Comparison of ENCODE assay signal across 13 cellular contexts in the genomic region with DNA sequence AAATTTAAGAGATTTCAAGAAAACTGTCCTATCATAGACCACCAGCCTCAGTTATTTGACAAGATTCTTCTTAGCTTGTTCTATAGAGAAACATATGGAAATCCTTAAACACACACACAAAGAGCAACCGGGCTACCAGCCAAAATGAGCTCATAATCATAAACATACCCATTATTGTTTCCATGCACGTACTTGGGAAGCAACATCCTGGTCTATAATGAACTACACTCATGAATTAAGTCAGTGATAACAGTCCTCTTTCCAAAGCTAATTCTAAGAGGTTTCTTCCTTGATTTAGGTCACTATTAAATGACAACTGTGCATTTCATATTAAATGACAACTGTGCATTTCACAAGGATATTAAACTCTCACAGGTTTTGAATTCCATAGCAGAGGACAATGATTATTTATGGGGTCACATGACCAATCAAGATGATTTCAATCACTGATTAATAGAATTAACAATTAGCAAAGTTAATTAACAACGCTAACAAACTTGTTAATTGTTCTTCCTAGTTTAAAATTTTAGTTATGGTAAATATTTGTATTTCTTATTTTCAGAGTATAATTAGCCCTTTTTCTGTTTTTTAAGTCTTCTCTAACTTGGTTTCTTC.
A peak's percentile ranks its signal among the peaks of the same experiment; 100 is the strongest.
DNase-seq lines count a peak whose midpoint lies in the region; ATAC-seq and TF ChIP-seq lines count a peak whose summit lies in the region.
"Had no signal": no experiment of that assay in that cellular context is flagged by ENCODE, and none has a peak within 500 bp of the region (broad histone marks: within the 10 kb centered on the region; RNA-seq: fewer than 3 reads in every experiment).

No MANE protein-coding gene starts in this region.

- H3K27ac ChIP-seq in GM23338 (ENCODE audit: low read depth) = no peak overlapping the region

- POLR2A ChIA-PET in AG04449 (lab: Yijun Ruan, JAX) = interaction anchor here (1.2 kb wide), 1 partner anchor 111 kb away, joined by 3 read pairs; a partner anchor contains a TSS

- no peaks in the 10 kb centered on the region for H3K9me3 Mint-ChIP-seq in GM23338
- H3K9me3 Mint-ChIP-seq: activated CD8-positive, alpha-beta T cell treated with anti-CD3 and anti-CD28 coated beads for 36 hours; naive B cell had no signal

- no peak overlapping the region for H2AFZ ChIP-seq in GM23338

- 0 out of 2 replicates have a peak, but pooled peaks cover 3% of the 10 kb centered on the region for H4K20me1 ChIP-seq in GM23338 (replicated peaks; ENCODE audit: insufficient read depth)

- no peaks in the 10 kb centered on the region for H3K79me2 ChIP-seq in GM23338 (replicated peaks; ENCODE audit: insufficient read depth)

- no peaks in the 10 kb centered on the region for H3K9me2 ChIP-seq in GM23338 (ENCODE audit: insufficient read depth)

- CTCF ChIA-PET in AG04449 (lab: Yijun Ruan, JAX) = interaction anchor here (0.7 to 1.2 kb wide), 3 partner anchors 11 to 68 kb away, joined by 3 read pairs; no protein-coding TSS in a partner anchor

- no peak overlapping the region for H3K4me2 ChIP-seq in GM23338

- H3K27ac Mint-ChIP-seq in GM23338 = no peak overlapping the region
- H3K27ac Mint-ChIP-seq: activated CD8-positive, alpha-beta T cell treated with anti-CD3 and anti-CD28 coated beads for 36 hours; naive B cell had no signal

- H3K4me1 Mint-ChIP-seq in GM23338 = peaks cover 21% of the 10 kb centered on the region
- H3K4me1 Mint-ChIP-seq: naive B cell had no signal

- ATAC-seq in GM23338 (no peak), HG02981 (IDR thresholded peaks at IDR 0.05; ENCODE audit: unreplicated experiment) (no peak)
- ATAC-seq: activated CD8-positive, alpha-beta T cell treated with anti-CD3 and anti-CD28 coated beads for 36 hours had no signal

- TF ChIP-seq CTCF in AG04449 (IDR thresholded peaks at IDR 0.05; ENCODE audit: insufficient read depth, low read length, missing control alignments) (no peak), LNCaP clone FGC (IDR thresholded peaks at IDR 0.05; ENCODE audit: control insufficient read depth, extremely low read depth, insufficient read depth) (no peak), fibroblast of villous mesenchyme (IDR thresholded peaks at IDR 0.05; ENCODE audit: insufficient read depth, low read depth, low read length) (no peak), GM23338 (conservative IDR thresholded peaks at IDR 0.05; ENCODE audit: low read depth in 2 of 2) (no peak)

- no peaks in the 10 kb centered on the region for H3F3A ChIP-seq in GM23338 (replicated peaks; ENCODE audit: low read depth)

- DNase-seq in AG04449 (ENCODE audit: low read depth, low spot score) (peak; percentile 70), LNCaP clone FGC (ENCODE audit: low read depth) (peak; percentile 86), SK-MEL-5 (ENCODE audit: low read depth, low spot score) (peak; percentile 61), fibroblast of villous mesenchyme (ENCODE audit: low read depth) (peak; percentile 91), GM23338 (ENCODE audit: low spot score) (no peak), A172 (ENCODE audit: low spot score) (no peak)
- no peak for DNase-seq in activated CD8-positive, alpha-beta memory T cell treated with anti-CD3 and anti-CD28 coated beads for 24 hours
- DNase-seq: activated CD8-positive, alpha-beta T cell treated with anti-CD3 and anti-CD28 coated beads for 36 hours; C1 segment of cervical spinal cord; heart right ventricle; naive B cell had no signal

- peaks cover 20% of the 10 kb centered on the region for H3K4me1 ChIP-seq in GM23338 (ENCODE audit: insufficient read depth)

- H3K36me3 ChIP-seq in GM23338 (ENCODE audit: insufficient read depth) = no peaks in the 10 kb centered on the region
- H3K36me3 ChIP-seq: cardiac muscle cell had no signal

- in situ Hi-C loops in SK-MEL-5 (cut with HindIII; ENCODE audit: low pct_unique_long_range_greater_than_20kb, low sequenced_read_pairs) = no loop called here

- H3K27me3 ChIP-seq in GM23338 (ENCODE audit: insufficient read depth) = no peaks in the 10 kb centered on the region
- H3K27me3 ChIP-seq: cardiac muscle cell, heart right ventricle had no signal

- H3K36me3 Mint-ChIP-seq in GM23338 (ENCODE audit: low read depth) = no peaks in the 10 kb centered on the region

- no peaks in the 10 kb centered on the region for H3K27me3 Mint-ChIP-seq in GM23338 (ENCODE audit: insufficient read depth, low read depth, poor library complexity)
- H3K27me3 Mint-ChIP-seq: activated CD8-positive, alpha-beta T cell treated with anti-CD3 and anti-CD28 coated beads for 36 hours; naive B cell had no signal

- no peak overlapping the region for H3K4me3 ChIP-seq in AG04449 (ENCODE audit: low read depth, low read length)
- H3K4me3 ChIP-seq in LNCaP clone FGC (ENCODE audit: low read depth, low read length) = no peak overlapping the region
- no peak overlapping the region for H3K4me3 ChIP-seq in fibroblast of villous mesenchyme (ENCODE audit: low read depth, low read length)
- no peak overlapping the region for H3K4me3 ChIP-seq in GM23338
- H3K4me3 ChIP-seq: cardiac muscle cell, heart right ventricle had no signal

- no peak overlapping the region for H3K4me3 Mint-ChIP-seq in GM23338
- H3K4me3 Mint-ChIP-seq: activated CD8-positive, alpha-beta T cell treated with anti-CD3 and anti-CD28 coated beads for 36 hours; naive B cell had no signal

TF ChIP-seq in GM23338, 12 proteins besides CTCF, POLR2A, EP300 and RAD21 (continues in another document):
- TF ChIP-seq ZNF114 (CRISPR knock-in tag; IDR thresholded peaks at IDR 0.05) = no peak
- TF ChIP-seq, protein P1, sequence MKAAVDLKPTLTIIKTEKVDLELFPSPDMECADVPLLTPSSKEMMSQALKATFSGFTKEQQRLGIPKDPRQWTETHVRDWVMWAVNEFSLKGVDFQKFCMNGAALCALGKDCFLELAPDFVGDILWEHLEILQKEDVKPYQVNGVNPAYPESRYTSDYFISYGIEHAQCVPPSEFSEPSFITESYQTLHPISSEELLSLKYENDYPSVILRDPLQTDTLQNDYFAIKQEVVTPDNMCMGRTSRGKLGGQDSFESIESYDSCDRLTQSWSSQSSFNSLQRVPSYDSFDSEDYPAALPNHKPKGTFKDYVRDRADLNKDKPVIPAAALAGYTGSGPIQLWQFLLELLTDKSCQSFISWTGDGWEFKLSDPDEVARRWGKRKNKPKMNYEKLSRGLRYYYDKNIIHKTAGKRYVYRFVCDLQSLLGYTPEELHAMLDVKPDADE (IDR thresholded peaks at IDR 0.05) = no peak
- TF ChIP-seq EZH2phosphoT487 (IDR thresholded peaks at IDR 0.05; ENCODE audit: unreplicated experiment) = no peak
- TF ChIP-seq CREB1 (CRISPR knock-in tag; IDR thresholded peaks at IDR 0.05; ENCODE audit: low read depth) = no peak
- no peak for TF ChIP-seq NANOG (IDR thresholded peaks at IDR 0.05; ENCODE audit: borderline replicate concordance)
- no peak for TF ChIP-seq EZH2 (IDR thresholded peaks at IDR 0.05; ENCODE audit: low read depth, unreplicated experiment)
- no peak for TF ChIP-seq JUNB (IDR thresholded peaks at IDR 0.05; ENCODE audit: unreplicated experiment)
- no peak for TF ChIP-seq STAT1 (IDR thresholded peaks at IDR 0.05; ENCODE audit: unreplicated experiment)

Comparison
In these comparisons a context has a peak if more than half of its experiments do, and no peak if none do; other contexts are left out.
1. DNase-seq: peak in AG04449 (single experiment), LNCaP clone FGC (single experiment), SK-MEL-5 (single experiment) and fibroblast of villous mesenchyme (single experiment); none in GM23338 (single experiment), A172 (single experiment) and activated CD8-positive, alpha-beta memory T cell treated with anti-CD3 and anti-CD28 coated beads for 24 hours (single experiment).